Comparison of ENCODE assay signal across 8 cellular contexts in genomic region chrX:49840679-49841078, GRCh38. TPM values are rescaled to one million over a fixed set of nuclear protein-coding genes. Genes with fewer than 3 reads are reported as not detected.
A peak's percentile ranks its signal among the peaks of the same experiment; 100 is the strongest.
DNase-seq lines count a peak whose midpoint lies in the region; ATAC-seq and TF ChIP-seq lines count a peak whose summit lies in the region.

No MANE protein-coding gene starts in this region.

- peaks cover 11% of the 10 kb centered on the region for H3K9me3 Mint-ChIP-seq in osteocyte (ENCODE audit: unreplicated experiment)

- no peak overlapping the region for H3K27ac Mint-ChIP-seq in osteocyte (ENCODE audit: unreplicated experiment)

- no peaks in the 10 kb centered on the region for H3K27me3 Mint-ChIP-seq in osteocyte (ENCODE audit: unreplicated experiment)

- no peaks in the 10 kb centered on the region for H3K36me3 Mint-ChIP-seq in osteocyte (ENCODE audit: unreplicated experiment)

- DNase-seq in GM06990 (ENCODE audit: extremely low read depth, insufficient read length) = peak; percentile 13
- peak; percentile 26 for DNase-seq in HPDE6-E6E7 (ENCODE audit: extremely low spot score)
- peak; percentile 21 for DNase-seq in NCI-H82 treated with DMSO at 0.1 percent for 48 hours (lab: John Stamatoyannopoulos, UW; ENCODE audit: unreplicated experiment)
- peak; percentile 33 for DNase-seq in activated T-cell treated with anti-CD3 and anti-CD28 coated beads for 24 hours (ENCODE audit: low read depth)
- DNase-seq in foreskin melanocyte = peak; percentile 19
- DNase-seq in osteocyte (ENCODE audit: extremely low spot score, unreplicated experiment) = no peak
- no peak for DNase-seq in GM19240 (ENCODE audit: insufficient read length, low spot score)

- TF ChIP-seq CTCF in GM06990 (IDR thresholded peaks at IDR 0.05; ENCODE audit: insufficient read depth, low read length, poor library complexity, severe bottlenecking) = peak; percentile 64
- peak; percentile 41 for TF ChIP-seq CTCF in osteocyte (IDR thresholded peaks at IDR 0.05)

- no peak overlapping the region for H3K4me3 Mint-ChIP-seq in osteocyte (ENCODE audit: unreplicated experiment)

- H3K4me3 ChIP-seq in GM06990 (replicated peaks; ENCODE audit: low read depth, low read length) = no peak overlapping the region

- no peak for ATAC-seq in HG02970 (IDR thresholded peaks at IDR 0.05; ENCODE audit: low FRiP score, unreplicated experiment)

- H3K36me3 ChIP-seq in GM06990 (ENCODE audit: control insufficient read depth, insufficient read depth, low read length) = no peaks in the 10 kb centered on the region

- H3K27me3 ChIP-seq in GM06990 (replicated peaks; ENCODE audit: control insufficient read depth, insufficient read depth, low read length) = no peaks in the 10 kb centered on the region

- H3K4me1 Mint-ChIP-seq in osteocyte (ENCODE audit: unreplicated experiment) = no peaks in the 10 kb centered on the region

RNA-seq across cellular contexts. Expression of gene PAGE4, which starts 11.6 kb away (rescaled TPM):
- total RNA-seq in osteocyte = not detected in 2 replicates

RNA-seq across cellular contexts. Expression of gene USP27X, which starts 38.6 kb away (rescaled TPM):
- total RNA-seq in osteocyte = 4.5 and 4.6 TPM in 2 replicates

Comparison
In these comparisons a context has a peak if more than half of its experiments do, and no peak if none do; other contexts are left out.
1. DNase-seq: peak in GM06990 (single experiment), HPDE6-E6E7 (single experiment), NCI-H82 treated with DMSO at 0.1 percent for 48 hours (single experiment), activated T-cell treated with anti-CD3 and anti-CD28 coated beads for 24 hours (single experiment) and foreskin melanocyte (single experiment); none in osteocyte (single experiment) and GM19240 (single experiment).